In the genomic region with DNA sequence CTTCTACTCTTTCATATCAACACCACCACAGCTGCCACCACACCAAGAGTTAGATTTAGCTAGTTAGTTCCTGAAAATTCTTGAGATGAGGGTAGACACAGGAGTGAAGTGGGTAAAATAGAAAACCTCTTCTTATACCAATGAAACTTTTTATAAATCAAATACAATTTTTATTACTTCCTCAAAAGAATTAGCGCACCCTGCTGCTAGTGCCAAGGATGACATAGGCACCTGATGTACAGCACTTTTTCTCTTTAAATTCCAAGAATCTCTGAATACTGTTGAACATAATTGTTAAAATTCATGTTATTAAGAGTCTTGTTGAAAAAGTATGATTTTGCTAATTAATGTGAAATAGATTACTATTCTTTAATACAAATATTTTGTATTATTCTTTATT, we compare ENCODE assay signal across 23 cellular contexts. TPM values are rescaled to one million over a fixed set of nuclear protein-coding genes. Genes with fewer than 3 reads are reported as not detected.
A peak's percentile ranks its signal among the peaks of the same experiment; 100 is the strongest.
DNase-seq lines count a peak whose midpoint lies in the region; ATAC-seq and TF ChIP-seq lines count a peak whose summit lies in the region.
"Had no signal": no experiment of that assay in that cellular context is flagged by ENCODE, and none has a peak within 500 bp of the region (broad histone marks: within the 10 kb centered on the region; RNA-seq: fewer than 3 reads in every experiment).

No MANE protein-coding gene starts in this region.

- peaks cover 11% of the 10 kb centered on the region for H3K36me3 Mint-ChIP-seq in neural crest cell (ENCODE audit: low read depth)

- ATAC-seq in RWPE2 (ENCODE audit: low read depth) (no peak), HG03159 (IDR thresholded peaks at IDR 0.05; ENCODE audit: unreplicated experiment) (no peak)
- ATAC-seq: activated CD4-positive, alpha-beta T cell treated with anti-CD3 and anti-CD28 coated beads for 36 hours; heart left ventricle; HepG2 had no signal

- H3K4me3 ChIP-seq in LNCaP clone FGC (ENCODE audit: low read depth, low read length) (no peak overlapping the region), RWPE2 (ENCODE audit: severe bottlenecking) (no peak overlapping the region), stomach (no peak overlapping the region), ovary (no peak overlapping the region)
- H3K4me3 ChIP-seq: esophagus muscularis mucosa, HAP-1, heart left ventricle, tibial artery had no signal

- no peaks in the 10 kb centered on the region for H3K9me3 Mint-ChIP-seq in neural crest cell
- H3K9me3 Mint-ChIP-seq: CD4-positive, alpha-beta T cell; dendritic cell treated with granulocyte-macrophage colony-stimulating factor and Interleukin-4, amounts not matched to agents 40 ng/mL and 50 ng/mL, for 4 days had no signal

- H3K4me1 Mint-ChIP-seq in neural crest cell, result no peaks in the 10 kb centered on the region
- H3K4me1 Mint-ChIP-seq: activated CD4-positive, alpha-beta T cell treated with anti-CD3 and anti-CD28 coated beads for 36 hours had no signal

- intact Hi-C loops in stomach (cut with DNase I; ENCODE audit: low total_unique reads), result no loop called here
- intact Hi-C loops in ovary (cut with DNase I), result no loop called here

- no peak for TF ChIP-seq EP300 in stomach (IDR thresholded peaks at IDR 0.05)
- TF ChIP-seq EP300 in ovary (IDR thresholded peaks at IDR 0.05), result no peak

- DNase-seq in DMS53 (lab: John Stamatoyannopoulos, UW) (peak; percentile 27), DMS53 treated with DMSO at 0.1 percent for 48 hours (lab: John Stamatoyannopoulos, UW; ENCODE audit: unreplicated experiment) (no peak), LNCaP clone FGC (ENCODE audit: low read depth) (no peak), RWPE2 (ENCODE audit: low spot score) (no peak), neural crest cell (ENCODE audit: low read depth, low spot score) (no peak), stomach (no peak), ovary (no peak)
- DNase-seq: 8988T; activated CD4-positive, alpha-beta T cell treated with anti-CD3 and anti-CD28 coated beads for 36 hours; activated gamma-delta T cell treated with Interleukin-2 at 50 U/mL for 16 hours; CD4-positive, alpha-beta T cell; heart left ventricle; kidney; NCI-H510A; Right ventricle myocardium superior; stimulated activated CD4-positive, alpha-beta T cell treated with anti-CD3 and anti-CD28 coated beads, Interleukin-4, amount 100 ng/mL, for 4 hours; T-helper 2 cell; tibial artery had no signal

- no peak overlapping the region for H3K27ac Mint-ChIP-seq in neural crest cell (ENCODE audit: unreplicated experiment)
- H3K27ac Mint-ChIP-seq: activated CD4-positive, alpha-beta T cell treated with anti-CD3 and anti-CD28 coated beads for 36 hours; CD4-positive, alpha-beta T cell; dendritic cell treated with granulocyte-macrophage colony-stimulating factor and Interleukin-4, amounts not matched to agents 40 ng/mL and 50 ng/mL, for 4 days had no signal

- no peaks in the 10 kb centered on the region for H3K27me3 Mint-ChIP-seq in neural crest cell (ENCODE audit: low read depth)
- H3K27me3 Mint-ChIP-seq: activated CD4-positive, alpha-beta T cell treated with anti-CD3 and anti-CD28 coated beads for 36 hours; CD4-positive, alpha-beta T cell; dendritic cell treated with granulocyte-macrophage colony-stimulating factor and Interleukin-4, amounts not matched to agents 40 ng/mL and 50 ng/mL, for 4 days had no signal

- H3K27me3 ChIP-seq in RWPE2 (ENCODE audit: insufficient read depth, poor library complexity, severe bottlenecking) (no peaks in the 10 kb centered on the region), stomach (no peaks in the 10 kb centered on the region), ovary (no peaks in the 10 kb centered on the region)
- H3K27me3 ChIP-seq: esophagus muscularis mucosa, heart left ventricle, tibial artery had no signal

- H3K4me3 Mint-ChIP-seq in neural crest cell, result no peak overlapping the region
- H3K4me3 Mint-ChIP-seq: activated CD4-positive, alpha-beta T cell treated with anti-CD3 and anti-CD28 coated beads for 36 hours; CD4-positive, alpha-beta T cell; dendritic cell treated with granulocyte-macrophage colony-stimulating factor and Interleukin-4, amounts not matched to agents 40 ng/mL and 50 ng/mL, for 4 days had no signal

- H3K9me3 ChIP-seq in RWPE2 (ENCODE audit: severe bottlenecking) (no peaks in the 10 kb centered on the region), stomach (no peaks in the 10 kb centered on the region), ovary (no peaks in the 10 kb centered on the region)
- H3K9me3 ChIP-seq: esophagus muscularis mucosa, HAP-1, heart left ventricle, tibial artery had no signal

- H3K27ac ChIP-seq in RWPE2 (ENCODE audit: poor library complexity, severe bottlenecking), result no peak overlapping the region
- H3K27ac ChIP-seq in stomach, result no peak overlapping the region
- no peak overlapping the region for H3K27ac ChIP-seq in ovary
- H3K27ac ChIP-seq: esophagus muscularis mucosa, heart left ventricle, tibial artery had no signal

- TF ChIP-seq POLR2A in stomach (IDR thresholded peaks at IDR 0.05) (no peak), ovary (IDR thresholded peaks at IDR 0.05) (no peak)

- 81 to 92% (median 86%) methylated on average over 1 of the region's 1 CpG for WGBS in stomach, 5 donors
- 87 to 94% (median 91%) methylated on average over 1 of the region's 1 CpG for WGBS in ovary, 3 donors

- H3K36me3 ChIP-seq in RWPE2 (ENCODE audit: low read depth), result peaks cover 21% of the 10 kb centered on the region
- H3K36me3 ChIP-seq in stomach, result no peaks in the 10 kb centered on the region
- H3K36me3 ChIP-seq in ovary, result no peaks in the 10 kb centered on the region
- H3K36me3 ChIP-seq: esophagus muscularis mucosa, heart left ventricle, tibial artery had no signal

- H3K4me1 ChIP-seq in RWPE2 (ENCODE audit: insufficient read depth, poor library complexity, severe bottlenecking) (peaks cover 8% of the 10 kb centered on the region), stomach (no peaks in the 10 kb centered on the region), ovary (ENCODE audit: insufficient read depth) (no peaks in the 10 kb centered on the region)
- H3K4me1 ChIP-seq: esophagus muscularis mucosa, HAP-1, heart left ventricle, tibial artery had no signal

- peak; percentile 39 for TF ChIP-seq CTCF in LNCaP clone FGC (IDR thresholded peaks at IDR 0.05; ENCODE audit: control insufficient read depth, extremely low read depth, insufficient read depth)
- peak; percentile 19 for TF ChIP-seq CTCF in RWPE2 (IDR thresholded peaks at IDR 0.05; ENCODE audit: poor library complexity, severe bottlenecking)
- peak; percentile 24 for TF ChIP-seq CTCF in neural crest cell (conservative IDR thresholded peaks at IDR 0.05)
- TF ChIP-seq CTCF in stomach (IDR thresholded peaks at IDR 0.05), result no peak
- TF ChIP-seq CTCF in ovary (IDR thresholded peaks at IDR 0.05), result no peak

RNA-seq across cellular contexts. Expression of a gene that starts 11.4 kb away (rescaled TPM):
- total RNA-seq in neural crest cell (109 and 117 TPM in 2 replicates), stomach (10 to 100 TPM in 2 of 5 donors, 1 to 10 TPM in 3; 4.5 to 33.0 (median 9.3) TPM), ovary (1 to 10 TPM in 4 of 7 donors, under 1 TPM in 3; 0.46 to 5.4 (median 1.2) TPM)
- polyA plus RNA-seq in stomach (10 to 100 TPM; 10.9 to 18.2 (median 18.1) TPM), ovary (1 to 10 TPM; 2.9 to 5.4 TPM)

Comparison
In these comparisons a context has a peak if more than half of its experiments do, and no peak if none do; other contexts are left out.
1. CTCF ChIP-seq: peak in LNCaP clone FGC (single experiment), RWPE2 (single experiment) and neural crest cell (single experiment); none in stomach (0 of 7) and ovary (0 of 3).